ENCODE assay signal across 1 cellular context in the genomic region with DNA sequence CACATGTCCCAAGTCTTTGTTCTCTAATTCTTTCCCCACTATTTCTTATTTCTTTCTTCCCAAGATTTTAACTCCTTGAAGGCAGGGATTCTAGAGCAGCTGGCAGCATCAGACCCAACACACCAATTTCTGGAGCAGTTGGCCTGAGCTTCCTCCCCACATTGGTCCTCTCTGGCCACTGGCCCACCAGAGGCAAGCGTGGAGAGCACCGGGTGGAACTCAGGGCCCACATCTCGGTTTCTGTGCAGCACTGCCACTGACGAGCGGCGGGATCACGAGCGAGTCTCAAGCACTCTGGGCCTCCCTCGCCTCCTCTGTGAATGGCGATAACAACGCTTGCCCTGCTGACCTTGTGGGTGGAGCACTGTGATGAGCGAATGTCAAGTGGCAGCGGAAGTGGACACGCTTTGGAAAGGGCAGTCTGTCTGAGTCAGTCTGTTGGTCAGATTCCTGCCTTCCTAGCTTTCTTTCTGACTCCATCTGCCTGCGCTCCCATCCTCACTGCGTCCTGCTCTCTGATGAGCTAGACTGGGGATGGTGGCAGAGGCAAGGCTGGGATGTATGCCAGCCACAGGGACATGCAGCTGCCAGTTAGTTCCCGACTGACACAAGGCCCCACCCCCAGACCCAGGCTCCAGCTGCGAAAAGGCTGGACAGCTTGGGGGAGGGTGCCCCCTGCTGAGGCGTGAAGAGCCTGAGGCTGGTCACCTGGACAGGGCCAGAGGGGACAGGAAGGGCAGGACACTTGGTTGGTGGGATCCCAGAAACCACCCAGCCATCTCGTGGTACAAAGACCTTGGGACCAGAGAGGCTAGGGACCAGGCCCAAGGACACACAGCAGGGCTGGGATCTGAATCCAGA.
TF ChIP-seq lines count a peak whose summit lies in the region.

No MANE protein-coding gene starts in this region.

TF ChIP-seq in K562, 482 proteins besides CTCF, POLR2A, EP300 and RAD21 (continued from another document and continues in another):
- TF ChIP-seq, protein P1, sequence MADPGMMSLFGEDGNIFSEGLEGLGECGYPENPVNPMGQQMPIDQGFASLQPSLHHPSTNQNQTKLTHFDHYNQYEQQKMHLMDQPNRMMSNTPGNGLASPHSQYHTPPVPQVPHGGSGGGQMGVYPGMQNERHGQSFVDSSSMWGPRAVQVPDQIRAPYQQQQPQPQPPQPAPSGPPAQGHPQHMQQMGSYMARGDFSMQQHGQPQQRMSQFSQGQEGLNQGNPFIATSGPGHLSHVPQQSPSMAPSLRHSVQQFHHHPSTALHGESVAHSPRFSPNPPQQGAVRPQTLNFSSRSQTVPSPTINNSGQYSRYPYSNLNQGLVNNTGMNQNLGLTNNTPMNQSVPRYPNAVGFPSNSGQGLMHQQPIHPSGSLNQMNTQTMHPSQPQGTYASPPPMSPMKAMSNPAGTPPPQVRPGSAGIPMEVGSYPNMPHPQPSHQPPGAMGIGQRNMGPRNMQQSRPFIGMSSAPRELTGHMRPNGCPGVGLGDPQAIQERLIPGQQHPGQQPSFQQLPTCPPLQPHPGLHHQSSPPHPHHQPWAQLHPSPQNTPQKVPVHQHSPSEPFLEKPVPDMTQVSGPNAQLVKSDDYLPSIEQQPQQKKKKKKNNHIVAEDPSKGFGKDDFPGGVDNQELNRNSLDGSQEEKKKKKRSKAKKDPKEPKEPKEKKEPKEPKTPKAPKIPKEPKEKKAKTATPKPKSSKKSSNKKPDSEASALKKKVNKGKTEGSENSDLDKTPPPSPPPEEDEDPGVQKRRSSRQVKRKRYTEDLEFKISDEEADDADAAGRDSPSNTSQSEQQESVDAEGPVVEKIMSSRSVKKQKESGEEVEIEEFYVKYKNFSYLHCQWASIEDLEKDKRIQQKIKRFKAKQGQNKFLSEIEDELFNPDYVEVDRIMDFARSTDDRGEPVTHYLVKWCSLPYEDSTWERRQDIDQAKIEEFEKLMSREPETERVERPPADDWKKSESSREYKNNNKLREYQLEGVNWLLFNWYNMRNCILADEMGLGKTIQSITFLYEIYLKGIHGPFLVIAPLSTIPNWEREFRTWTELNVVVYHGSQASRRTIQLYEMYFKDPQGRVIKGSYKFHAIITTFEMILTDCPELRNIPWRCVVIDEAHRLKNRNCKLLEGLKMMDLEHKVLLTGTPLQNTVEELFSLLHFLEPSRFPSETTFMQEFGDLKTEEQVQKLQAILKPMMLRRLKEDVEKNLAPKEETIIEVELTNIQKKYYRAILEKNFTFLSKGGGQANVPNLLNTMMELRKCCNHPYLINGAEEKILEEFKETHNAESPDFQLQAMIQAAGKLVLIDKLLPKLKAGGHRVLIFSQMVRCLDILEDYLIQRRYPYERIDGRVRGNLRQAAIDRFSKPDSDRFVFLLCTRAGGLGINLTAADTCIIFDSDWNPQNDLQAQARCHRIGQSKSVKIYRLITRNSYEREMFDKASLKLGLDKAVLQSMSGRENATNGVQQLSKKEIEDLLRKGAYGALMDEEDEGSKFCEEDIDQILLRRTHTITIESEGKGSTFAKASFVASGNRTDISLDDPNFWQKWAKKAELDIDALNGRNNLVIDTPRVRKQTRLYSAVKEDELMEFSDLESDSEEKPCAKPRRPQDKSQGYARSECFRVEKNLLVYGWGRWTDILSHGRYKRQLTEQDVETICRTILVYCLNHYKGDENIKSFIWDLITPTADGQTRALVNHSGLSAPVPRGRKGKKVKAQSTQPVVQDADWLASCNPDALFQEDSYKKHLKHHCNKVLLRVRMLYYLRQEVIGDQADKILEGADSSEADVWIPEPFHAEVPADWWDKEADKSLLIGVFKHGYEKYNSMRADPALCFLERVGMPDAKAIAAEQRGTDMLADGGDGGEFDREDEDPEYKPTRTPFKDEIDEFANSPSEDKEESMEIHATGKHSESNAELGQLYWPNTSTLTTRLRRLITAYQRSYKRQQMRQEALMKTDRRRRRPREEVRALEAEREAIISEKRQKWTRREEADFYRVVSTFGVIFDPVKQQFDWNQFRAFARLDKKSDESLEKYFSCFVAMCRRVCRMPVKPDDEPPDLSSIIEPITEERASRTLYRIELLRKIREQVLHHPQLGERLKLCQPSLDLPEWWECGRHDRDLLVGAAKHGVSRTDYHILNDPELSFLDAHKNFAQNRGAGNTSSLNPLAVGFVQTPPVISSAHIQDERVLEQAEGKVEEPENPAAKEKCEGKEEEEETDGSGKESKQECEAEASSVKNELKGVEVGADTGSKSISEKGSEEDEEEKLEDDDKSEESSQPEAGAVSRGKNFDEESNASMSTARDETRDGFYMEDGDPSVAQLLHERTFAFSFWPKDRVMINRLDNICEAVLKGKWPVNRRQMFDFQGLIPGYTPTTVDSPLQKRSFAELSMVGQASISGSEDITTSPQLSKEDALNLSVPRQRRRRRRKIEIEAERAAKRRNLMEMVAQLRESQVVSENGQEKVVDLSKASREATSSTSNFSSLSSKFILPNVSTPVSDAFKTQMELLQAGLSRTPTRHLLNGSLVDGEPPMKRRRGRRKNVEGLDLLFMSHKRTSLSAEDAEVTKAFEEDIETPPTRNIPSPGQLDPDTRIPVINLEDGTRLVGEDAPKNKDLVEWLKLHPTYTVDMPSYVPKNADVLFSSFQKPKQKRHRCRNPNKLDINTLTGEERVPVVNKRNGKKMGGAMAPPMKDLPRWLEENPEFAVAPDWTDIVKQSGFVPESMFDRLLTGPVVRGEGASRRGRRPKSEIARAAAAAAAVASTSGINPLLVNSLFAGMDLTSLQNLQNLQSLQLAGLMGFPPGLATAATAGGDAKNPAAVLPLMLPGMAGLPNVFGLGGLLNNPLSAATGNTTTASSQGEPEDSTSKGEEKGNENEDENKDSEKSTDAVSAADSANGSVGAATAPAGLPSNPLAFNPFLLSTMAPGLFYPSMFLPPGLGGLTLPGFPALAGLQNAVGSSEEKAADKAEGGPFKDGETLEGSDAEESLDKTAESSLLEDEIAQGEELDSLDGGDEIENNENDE (IDR thresholded peaks at IDR 0.05; ENCODE audit: low read depth, low read length): no peak
- TF ChIP-seq ZNF175 (CRISPR knock-in tag; IDR thresholded peaks at IDR 0.05; ENCODE audit: low read depth) (peak; percentile 47; the same call in 1 of the 2 replicates), MCM5 (IDR thresholded peaks at IDR 0.05; ENCODE audit: low read depth) (no peak), ZKSCAN3 (CRISPR knock-in tag; IDR thresholded peaks at IDR 0.05) (no peak), GTF2E2 (tag; IDR thresholded peaks at IDR 0.05) (no peak), PTTG1 (tag; IDR thresholded peaks at IDR 0.05; ENCODE audit: low read depth) (no peak), ZNF3 (CRISPR knock-in tag; IDR thresholded peaks at IDR 0.05) (no peak), ZNF551 (CRISPR knock-in tag; IDR thresholded peaks at IDR 0.05) (no peak), FOXK2 (conservative IDR thresholded peaks at IDR 0.05 in 1 of 2, IDR thresholded peaks at IDR 0.05 in 1 of 2; ENCODE audit: low read depth in 2 of 2) (peak in 1 of 2 experiments; percentile 40; a peak in 2 of 4 replicates), ELF4 (CRISPR knock-in tag; IDR thresholded peaks at IDR 0.05) (no peak), HDAC1 (IDR thresholded peaks at IDR 0.05) (peak; percentile 55 to 89; a peak in 3 of 4 replicates), SIN3A (IDR thresholded peaks at IDR 0.05; ENCODE audit: borderline replicate concordance in 2 of 2, control insufficient read depth in 1 of 2, low read depth in 2 of 2, low read length in 2 of 2) (peak in 1 of 2 experiments; percentile 12; a peak in 1 of 4 replicates), PML (IDR thresholded peaks at IDR 0.05; ENCODE audit: low read length) (peak; percentile 78), ZNF217 (CRISPR knock-in tag; IDR thresholded peaks at IDR 0.05) (no peak), NFIX (CRISPR knock-in tag; IDR thresholded peaks at IDR 0.05; ENCODE audit: low read depth) (no peak), MEF2D (tag; conservative IDR thresholded peaks at IDR 0.05; ENCODE audit: low read depth) (peak; percentile 64; the same call in 1 of the 2 replicates), ZFP1 (CRISPR knock-in tag; IDR thresholded peaks at IDR 0.05) (no peak), CEBPB (tag; IDR thresholded peaks at IDR 0.05) (no peak), HNRNPK (IDR thresholded peaks at IDR 0.05; ENCODE audit: low read depth, low read length, poor library complexity, severe bottlenecking) (no peak), BCOR (IDR thresholded peaks at IDR 0.05) (peak; percentile 100), DPF2 (IDR thresholded peaks at IDR 0.05) (peak; percentile 93), STAT5B (CRISPR knock-in tag; IDR thresholded peaks at IDR 0.05) (no peak), HEY1 (CRISPR knock-in tag; IDR thresholded peaks at IDR 0.05; ENCODE audit: borderline replicate concordance) (0 out of 2 replicates have a peak, but pooled peaks have one; percentile 20), ZNF695 (CRISPR knock-in tag; IDR thresholded peaks at IDR 0.05) (no peak), TEAD4 (IDR thresholded peaks at IDR 0.05; ENCODE audit: low read length) (peak; percentile 89), TEAD4 (CRISPR knock-in tag; IDR thresholded peaks at IDR 0.05; ENCODE audit: borderline replicate concordance) (no peak), DMBX1 (CRISPR knock-in tag; IDR thresholded peaks at IDR 0.05; ENCODE audit: borderline replicate concordance) (peak; percentile 12), CTBP1 (IDR thresholded peaks at IDR 0.05; ENCODE audit: borderline replicate concordance) (peak; percentile 98), NRF1 (conservative IDR thresholded peaks at IDR 0.05 in 1 of 2, IDR thresholded peaks at IDR 0.05 in 1 of 2) (peak; percentile 66 to 75), ZNF76 (CRISPR knock-in tag; IDR thresholded peaks at IDR 0.05; ENCODE audit: borderline replicate concordance) (no peak), ZNF696 (CRISPR knock-in tag; conservative IDR thresholded peaks at IDR 0.05) (no peak), RAD51 (IDR thresholded peaks at IDR 0.05; ENCODE audit: borderline replicate concordance, low read depth) (peak; percentile 47), BHLHE40 (IDR thresholded peaks at IDR 0.05; ENCODE audit: low read length) (peak; percentile 97), ARID1B (IDR thresholded peaks at IDR 0.05) (peak; percentile 94), ZNF354B (CRISPR knock-in tag; IDR thresholded peaks at IDR 0.05) (no peak), KDM2B (CRISPR knock-in tag; IDR thresholded peaks at IDR 0.05) (0 out of 2 replicates have a peak, but pooled peaks have one; percentile 46), YY1 (IDR thresholded peaks at IDR 0.05; ENCODE audit: borderline replicate concordance in 1 of 3, control insufficient read depth in 1 of 3, extremely low read depth in 1 of 3, insufficient read depth in 3 of 3, insufficient read length in 1 of 3, insufficient replicate concordance in 2 of 3, low read depth in 1 of 3, low read length in 2 of 3) (peak in 2 of 3 experiments; percentile 33 to 69), ZNF583 (CRISPR knock-in tag; IDR thresholded peaks at IDR 0.05) (peak; percentile 61), ZNF212 (CRISPR knock-in tag; IDR thresholded peaks at IDR 0.05) (no peak), ZNF586 (CRISPR knock-in tag; conservative IDR thresholded peaks at IDR 0.05) (no peak)
- TF ChIP-seq, protein P2, sequence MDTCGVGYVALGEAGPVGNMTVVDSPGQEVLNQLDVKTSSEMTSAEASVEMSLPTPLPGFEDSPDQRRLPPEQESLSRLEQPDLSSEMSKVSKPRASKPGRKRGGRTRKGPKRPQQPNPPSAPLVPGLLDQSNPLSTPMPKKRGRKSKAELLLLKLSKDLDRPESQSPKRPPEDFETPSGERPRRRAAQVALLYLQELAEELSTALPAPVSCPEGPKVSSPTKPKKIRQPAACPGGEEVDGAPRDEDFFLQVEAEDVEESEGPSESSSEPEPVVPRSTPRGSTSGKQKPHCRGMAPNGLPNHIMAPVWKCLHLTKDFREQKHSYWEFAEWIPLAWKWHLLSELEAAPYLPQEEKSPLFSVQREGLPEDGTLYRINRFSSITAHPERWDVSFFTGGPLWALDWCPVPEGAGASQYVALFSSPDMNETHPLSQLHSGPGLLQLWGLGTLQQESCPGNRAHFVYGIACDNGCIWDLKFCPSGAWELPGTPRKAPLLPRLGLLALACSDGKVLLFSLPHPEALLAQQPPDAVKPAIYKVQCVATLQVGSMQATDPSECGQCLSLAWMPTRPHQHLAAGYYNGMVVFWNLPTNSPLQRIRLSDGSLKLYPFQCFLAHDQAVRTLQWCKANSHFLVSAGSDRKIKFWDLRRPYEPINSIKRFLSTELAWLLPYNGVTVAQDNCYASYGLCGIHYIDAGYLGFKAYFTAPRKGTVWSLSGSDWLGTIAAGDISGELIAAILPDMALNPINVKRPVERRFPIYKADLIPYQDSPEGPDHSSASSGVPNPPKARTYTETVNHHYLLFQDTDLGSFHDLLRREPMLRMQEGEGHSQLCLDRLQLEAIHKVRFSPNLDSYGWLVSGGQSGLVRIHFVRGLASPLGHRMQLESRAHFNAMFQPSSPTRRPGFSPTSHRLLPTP (IDR thresholded peaks at IDR 0.05; ENCODE audit: borderline replicate concordance, extremely low read depth, insufficient read length): no peak
- TF ChIP-seq, protein P3, sequence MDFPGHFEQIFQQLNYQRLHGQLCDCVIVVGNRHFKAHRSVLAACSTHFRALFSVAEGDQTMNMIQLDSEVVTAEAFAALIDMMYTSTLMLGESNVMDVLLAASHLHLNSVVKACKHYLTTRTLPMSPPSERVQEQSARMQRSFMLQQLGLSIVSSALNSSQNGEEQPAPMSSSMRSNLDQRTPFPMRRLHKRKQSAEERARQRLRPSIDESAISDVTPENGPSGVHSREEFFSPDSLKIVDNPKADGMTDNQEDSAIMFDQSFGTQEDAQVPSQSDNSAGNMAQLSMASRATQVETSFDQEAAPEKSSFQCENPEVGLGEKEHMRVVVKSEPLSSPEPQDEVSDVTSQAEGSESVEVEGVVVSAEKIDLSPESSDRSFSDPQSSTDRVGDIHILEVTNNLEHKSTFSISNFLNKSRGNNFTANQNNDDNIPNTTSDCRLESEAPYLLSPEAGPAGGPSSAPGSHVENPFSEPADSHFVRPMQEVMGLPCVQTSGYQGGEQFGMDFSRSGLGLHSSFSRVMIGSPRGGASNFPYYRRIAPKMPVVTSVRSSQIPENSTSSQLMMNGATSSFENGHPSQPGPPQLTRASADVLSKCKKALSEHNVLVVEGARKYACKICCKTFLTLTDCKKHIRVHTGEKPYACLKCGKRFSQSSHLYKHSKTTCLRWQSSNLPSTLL (IDR thresholded peaks at IDR 0.05): no peak
- TF ChIP-seq, protein P4, sequence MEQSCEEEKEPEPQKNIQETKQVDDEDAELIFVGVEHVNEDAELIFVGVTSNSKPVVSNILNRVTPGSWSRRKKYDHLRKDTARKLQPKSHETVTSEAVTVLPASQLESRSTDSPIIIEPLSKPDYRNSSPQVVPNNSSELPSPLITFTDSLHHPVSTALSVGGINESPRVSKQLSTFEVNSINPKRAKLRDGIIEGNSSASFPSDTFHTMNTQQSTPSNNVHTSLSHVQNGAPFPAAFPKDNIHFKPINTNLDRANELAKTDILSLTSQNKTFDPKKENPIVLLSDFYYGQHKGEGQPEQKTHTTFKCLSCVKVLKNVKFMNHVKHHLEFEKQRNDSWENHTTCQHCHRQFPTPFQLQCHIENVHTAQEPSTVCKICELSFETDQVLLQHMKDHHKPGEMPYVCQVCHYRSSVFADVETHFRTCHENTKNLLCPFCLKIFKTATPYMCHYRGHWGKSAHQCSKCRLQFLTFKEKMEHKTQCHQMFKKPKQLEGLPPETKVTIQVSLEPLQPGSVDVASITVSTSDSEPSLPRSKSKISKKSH (CRISPR knock-in tag; IDR thresholded peaks at IDR 0.05): no peak
- TF ChIP-seq, protein P5, sequence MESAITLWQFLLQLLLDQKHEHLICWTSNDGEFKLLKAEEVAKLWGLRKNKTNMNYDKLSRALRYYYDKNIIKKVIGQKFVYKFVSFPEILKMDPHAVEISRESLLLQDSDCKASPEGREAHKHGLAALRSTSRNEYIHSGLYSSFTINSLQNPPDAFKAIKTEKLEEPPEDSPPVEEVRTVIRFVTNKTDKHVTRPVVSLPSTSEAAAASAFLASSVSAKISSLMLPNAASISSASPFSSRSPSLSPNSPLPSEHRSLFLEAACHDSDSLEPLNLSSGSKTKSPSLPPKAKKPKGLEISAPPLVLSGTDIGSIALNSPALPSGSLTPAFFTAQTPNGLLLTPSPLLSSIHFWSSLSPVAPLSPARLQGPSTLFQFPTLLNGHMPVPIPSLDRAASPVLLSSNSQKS (CRISPR knock-in tag; IDR thresholded peaks at IDR 0.05): no peak
